9 cellular contexts compared by ENCODE assay signal in genomic region chr7:69599879-69600764, GRCh38. TPM values are rescaled to one million over a fixed set of nuclear protein-coding genes. Genes with fewer than 3 reads are reported as not detected.
DNase-seq lines count a peak whose midpoint lies in the region; ATAC-seq and TF ChIP-seq lines count a peak whose summit lies in the region.
"Had no signal": no experiment of that assay in that cellular context is flagged by ENCODE, and none has a peak within 500 bp of the region (broad histone marks: within the 10 kb centered on the region; RNA-seq: fewer than 3 reads in every experiment).

No MANE protein-coding gene starts in this region.

- H3K4me3 Mint-ChIP-seq in activated T-cell treated with anti-CD3 and anti-CD28 coated beads, Interleukin-2, amount 50 U/mL, for 4 hours: peak overlapping the region; percentile 72
- peak overlapping the region; percentile 45 for H3K4me3 Mint-ChIP-seq in activated CD8-positive, alpha-beta T cell treated with anti-CD3 and anti-CD28 coated beads, Interleukin-2, amount 10 ng/mL, durations not matched to agents 7 days and 5 days

- H3K36me3 ChIP-seq in left lung (no peaks in the 10 kb centered on the region), tibial artery (no peaks in the 10 kb centered on the region)

- H3K4me1 Mint-ChIP-seq in activated T-cell treated with anti-CD3 and anti-CD28 coated beads, Interleukin-2, amount 50 U/mL, for 4 hours (ENCODE audit: low read depth): peaks cover 8% of the 10 kb centered on the region
- H3K4me1 Mint-ChIP-seq in activated CD8-positive, alpha-beta T cell treated with anti-CD3 and anti-CD28 coated beads, Interleukin-2, amount 10 ng/mL, durations not matched to agents 7 days and 5 days (ENCODE audit: low read depth): peaks cover 16% of the 10 kb centered on the region

- no peaks in the 10 kb centered on the region for H3K36me3 Mint-ChIP-seq in activated T-cell treated with anti-CD3 and anti-CD28 coated beads, Interleukin-2, amount 50 U/mL, for 4 hours (ENCODE audit: insufficient read depth)
- H3K36me3 Mint-ChIP-seq in activated CD8-positive, alpha-beta T cell treated with anti-CD3 and anti-CD28 coated beads, Interleukin-2, amount 10 ng/mL, durations not matched to agents 7 days and 5 days (ENCODE audit: low read depth): no peaks in the 10 kb centered on the region
- H3K36me3 Mint-ChIP-seq: activated naive CD4-positive, alpha-beta T cell treated with anti-CD3 and anti-CD28 coated beads, Interleukin-2, amount 50 U/mL, for 72 hours had no signal

- H3K27me3 Mint-ChIP-seq in activated T-cell treated with anti-CD3 and anti-CD28 coated beads, Interleukin-2, amount 50 U/mL, for 4 hours (ENCODE audit: low read depth): peaks cover 22% of the 10 kb centered on the region
- H3K27me3 Mint-ChIP-seq in activated CD8-positive, alpha-beta T cell treated with anti-CD3 and anti-CD28 coated beads, Interleukin-2, amount 10 ng/mL, durations not matched to agents 7 days and 5 days (ENCODE audit: low read depth): peaks cover 33% of the 10 kb centered on the region

- no peak for DNase-seq in activated T-cell treated with anti-CD3 and anti-CD28 coated beads, Interleukin-2, amount 50 U/mL, for 4 hours
- DNase-seq in activated T-cell treated with anti-CD3 and anti-CD28 coated beads, Interleukin-2, amount 50 U/mL, for 1 hour: no peak
- DNase-seq in activated CD8-positive, alpha-beta T cell treated with anti-CD3 and anti-CD28 coated beads, Interleukin-2, amount 10 ng/mL, durations not matched to agents 7 days and 5 days: no peak
- peak in 1 of 2 donors; percentile 74 for DNase-seq in left lung
- DNase-seq in tibial artery: no peak
- no peak for DNase-seq in foreskin keratinocyte
- no peak for DNase-seq in RKO (ENCODE audit: low spot score)
- DNase-seq in dedifferentiated amniotic fluid mesenchymal stem cell (ENCODE audit: extremely low spot score): no peak

- intact Hi-C loops in left lung (cut with DNase I) (no loop called here), tibial artery (cut with DNase I; ENCODE audit: low total_unique reads) (no loop called here)

- TF ChIP-seq CTCF in left lung (IDR thresholded peaks at IDR 0.05): no peak
- TF ChIP-seq CTCF in tibial artery (IDR thresholded peaks at IDR 0.05): no peak
- no peak for TF ChIP-seq CTCF in foreskin keratinocyte (conservative IDR thresholded peaks at IDR 0.05)

- H3K4me1 ChIP-seq in left lung: peaks cover 8 to 22% of the 10 kb centered on the region in 2 donors
- peaks cover 0 to 40% (median 12%) of the 10 kb centered on the region in 4 donors for H3K4me1 ChIP-seq in tibial artery
- no peaks in the 10 kb centered on the region for H3K4me1 ChIP-seq in foreskin keratinocyte

- H3K4me3 ChIP-seq in left lung (peak overlapping the region; percentile 63 to 75), tibial artery (peak overlapping the region; percentile 75 to 78)

- POLR2A ChIA-PET in activated CD8-positive, alpha-beta T cell treated with anti-CD3 and anti-CD28 coated beads, Interleukin-2, amount 10 ng/mL, durations not matched to agents 7 days and 5 days (lab: Charles Lee): no interaction called here

- ATAC-seq in activated T-cell treated with anti-CD3 and anti-CD28 coated beads, Interleukin-2, amount 50 U/mL, for 4 hours: no peak
- ATAC-seq in activated CD8-positive, alpha-beta T cell treated with anti-CD3 and anti-CD28 coated beads, Interleukin-2, amount 10 ng/mL, durations not matched to agents 7 days and 5 days: no peak
- no peak for ATAC-seq in left lung
- ATAC-seq in foreskin keratinocyte: no peak
- ATAC-seq: activated naive CD4-positive, alpha-beta T cell treated with anti-CD3 and anti-CD28 coated beads, Interleukin-2, amount 50 U/mL, for 72 hours had no signal

- no peaks in the 10 kb centered on the region for H3K9me3 Mint-ChIP-seq in activated T-cell treated with anti-CD3 and anti-CD28 coated beads, Interleukin-2, amount 50 U/mL, for 4 hours
- no peaks in the 10 kb centered on the region for H3K9me3 Mint-ChIP-seq in activated CD8-positive, alpha-beta T cell treated with anti-CD3 and anti-CD28 coated beads, Interleukin-2, amount 10 ng/mL, durations not matched to agents 7 days and 5 days (ENCODE audit: insufficient read depth)
- H3K9me3 Mint-ChIP-seq: activated naive CD4-positive, alpha-beta T cell treated with anti-CD3 and anti-CD28 coated beads, Interleukin-2, amount 50 U/mL, for 72 hours had no signal

- H3K27me3 ChIP-seq in left lung (peaks cover 0 to 55% of the 10 kb centered on the region in 2 donors), tibial artery (peaks cover 0 to 2% of the 10 kb centered on the region in 2 donors), foreskin keratinocyte (peaks cover 73% of the 10 kb centered on the region)

- H3K27ac ChIP-seq in left lung: no peak overlapping the region
- H3K27ac ChIP-seq in tibial artery: peak overlapping the region in 1 of 2 donors; percentile 78
- no peak overlapping the region for H3K27ac ChIP-seq in foreskin keratinocyte

- CTCF ChIA-PET in activated CD8-positive, alpha-beta T cell treated with anti-CD3 and anti-CD28 coated beads, Interleukin-2, amount 10 ng/mL, durations not matched to agents 7 days and 5 days (lab: Charles Lee): no interaction called here

- H3K27ac Mint-ChIP-seq in activated CD8-positive, alpha-beta T cell treated with anti-CD3 and anti-CD28 coated beads, Interleukin-2, amount 10 ng/mL, durations not matched to agents 7 days and 5 days: no peak overlapping the region
- H3K27ac Mint-ChIP-seq: activated naive CD4-positive, alpha-beta T cell treated with anti-CD3 and anti-CD28 coated beads, Interleukin-2, amount 50 U/mL, for 72 hours had no signal

- no peaks in the 10 kb centered on the region for H3K9me3 ChIP-seq in left lung
- H3K9me3 ChIP-seq in tibial artery: no peaks in the 10 kb centered on the region

RNA-seq across cellular contexts. Expression of gene AUTS2, which starts 1.8 kb away (rescaled TPM):
- 1 to 10 TPM; 1.4 to 4.4 (median 2.8) TPM for total RNA-seq in activated T-cell treated with anti-CD3 and anti-CD28 coated beads, Interleukin-2, amount 50 U/mL, for 4 hours
- 10 to 100 TPM; 15.2 to 16.3 TPM for total RNA-seq in activated CD8-positive, alpha-beta T cell treated with anti-CD3 and anti-CD28 coated beads, Interleukin-2, amount 10 ng/mL, durations not matched to agents 7 days and 5 days
- total RNA-seq in left lung: 10 to 100 TPM; 40.4 to 54.3 TPM
- total RNA-seq in foreskin keratinocyte: 7.4 and 9.8 TPM in 2 replicates
- polyA plus RNA-seq in foreskin keratinocyte: 1.7 and 2.8 TPM in 2 replicates
